ENCODE assay signal across 9 cellular contexts in genomic region chr11:45182902-45183301, GRCh38. TPM values are rescaled to one million over a fixed set of nuclear protein-coding genes. Genes with fewer than 3 reads are reported as not detected.
DNase-seq lines count a peak whose midpoint lies in the region; ATAC-seq and TF ChIP-seq lines count a peak whose summit lies in the region.
"Had no signal": no experiment of that assay in that cellular context is flagged by ENCODE, and none has a peak within 500 bp of the region (broad histone marks: within the 10 kb centered on the region; RNA-seq: fewer than 3 reads in every experiment).

No MANE protein-coding gene starts in this region.

- ATAC-seq in T-cell (replicated peaks in 1 of 4), result no peak
- no peak for ATAC-seq in HG02763 (IDR thresholded peaks at IDR 0.05; ENCODE audit: unreplicated experiment)
- ATAC-seq in HG03025 (IDR thresholded peaks at IDR 0.05; ENCODE audit: low FRiP score, unreplicated experiment), result no peak
- ATAC-seq: right cardiac atrium had no signal

- peaks cover 19% of the 10 kb centered on the region for H3K36me3 Mint-ChIP-seq in T-cell

- peak; percentile 43 for TF ChIP-seq CTCF in GM06990 (IDR thresholded peaks at IDR 0.05; ENCODE audit: insufficient read depth, low read length, poor library complexity, severe bottlenecking)

- H3K27me3 ChIP-seq in GM06990 (replicated peaks; ENCODE audit: control insufficient read depth, insufficient read depth, low read length), result no peaks in the 10 kb centered on the region

- POLR2A ChIA-PET in T-cell (lab: Charles Lee), result no interaction called here

- H3K27me3 Mint-ChIP-seq in T-cell, result peaks cover 15 to 22% of the 10 kb centered on the region in 2 donors

- peaks cover 15 to 19% (median 16%) of the 10 kb centered on the region in 3 donors for H3K4me1 Mint-ChIP-seq in T-cell

- peak overlapping the region in 2 of 3 donors; percentile 10 to 19 for H3K4me3 Mint-ChIP-seq in T-cell

- DNase-seq in A172 (ENCODE audit: low spot score) (peak; percentile 31), GM06990 (ENCODE audit: extremely low read depth, insufficient read length) (no peak), T-cell (no peak), iris pigment epithelial cell (ENCODE audit: low read depth) (peak; percentile 36), epidermal melanocyte (ENCODE audit: insufficient read length, low spot score) (no peak)
- no peak for DNase-seq in activated CD4-positive, CD25-positive, alpha-beta regulatory T cell (lab: John Stamatoyannopoulos, UW)

- CTCF ChIA-PET in T-cell (lab: Charles Lee), result no interaction called here

- H3K36me3 ChIP-seq in GM06990 (ENCODE audit: control insufficient read depth, insufficient read depth, low read length), result no peaks in the 10 kb centered on the region; the same call in none of the 2 replicates

- no peaks in the 10 kb centered on the region for H3K9me3 Mint-ChIP-seq in T-cell

- H3K27ac Mint-ChIP-seq in T-cell, result no peak overlapping the region

- H3K4me3 ChIP-seq in GM06990 (replicated peaks; ENCODE audit: low read depth, low read length), result no peak overlapping the region

RNA-seq across cellular contexts. Expression of gene PRDM11, which starts 36.5 kb away (rescaled TPM):
- 7.6 and 10.1 TPM in 2 replicates for total RNA-seq in A172 (2014; rRNA removed; shearing (Covaris generic))
- total RNA-seq in T-cell, result 10 to 100 TPM in 3 of 5 donors, 1 to 10 TPM in 2; 8.7 to 12.5 (median 10.6) TPM

Comparison
In these comparisons a context has a peak if more than half of its experiments do, and no peak if none do; other contexts are left out.
1. DNase-seq: peak in A172 (single experiment) and iris pigment epithelial cell (single experiment); none in GM06990 (single experiment), T-cell (0 of 34), epidermal melanocyte (single experiment) and activated CD4-positive, CD25-positive, alpha-beta regulatory T cell (0 of 4).